In the genomic region with DNA sequence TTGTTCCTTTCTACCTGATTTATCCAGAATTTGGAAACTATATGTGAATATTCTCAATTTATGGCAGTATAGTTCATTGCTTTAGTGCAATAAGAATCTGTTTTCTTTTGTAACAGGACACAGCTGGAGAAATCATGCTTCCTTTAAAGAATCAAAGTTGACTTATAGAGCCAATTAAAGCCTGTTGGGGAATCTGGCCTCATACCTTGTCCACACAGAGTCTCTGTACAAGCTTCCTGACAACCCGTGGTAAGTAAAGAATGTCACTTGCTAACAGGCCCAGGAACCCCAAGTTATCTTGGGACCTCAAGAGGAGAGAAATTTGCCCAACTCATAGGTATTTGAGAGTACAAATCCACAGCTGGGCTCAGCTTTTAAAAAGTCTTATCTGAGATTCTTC, we compare ENCODE assay signal across 25 cellular contexts.
"Had no signal": no experiment of that assay in that cellular context is flagged by ENCODE, and none has a peak within 500 bp of the region (broad histone marks: within the 10 kb centered on the region; RNA-seq: fewer than 3 reads in every experiment).

No MANE protein-coding gene starts in this region.

- H3K4me3 ChIP-seq: heart right ventricle, mucosa of descending colon, neural progenitor cell, psoas muscle, right lobe of liver, spleen, tibial artery had no signal

- FAIRE-seq: colon had no signal

- DNase-seq: cerebellar nuclear complex; erythroblast; foreskin keratinocyte; heart right ventricle; hypothalamus; islet precursor cell; mammary epithelial cell; mucosa of descending colon; naive thymus-derived CD8-positive, alpha-beta T cell; nucleus accumbens; psoas muscle; retina; right lobe of liver; spleen; stimulated activated CD4-positive, alpha-beta T cell treated with anti-CD3 and anti-CD28 coated beads, Interleukin-15, amount 100 ng/mL, for 24 hours; stimulated activated CD4-positive, alpha-beta T cell treated with anti-CD3 and anti-CD28 coated beads, Interleukin-1b, Interleukin-23, amount 100 ng/mL, for 48 hours; stimulated activated CD4-positive, alpha-beta T cell treated with anti-CD3 and anti-CD28 coated beads, Interleukin-4, amount 100 ng/mL, for 24 hours; tibial artery had no signal

- ATAC-seq: foreskin keratinocyte; heart right ventricle; left lobe of liver; mucosa of descending colon; naive thymus-derived CD8-positive, alpha-beta T cell; psoas muscle; right lobe of liver; stimulated activated memory B cell treated with anti-CD40 and anti-IgM and Interleukin-4, amounts not matched to agents 10 μg/mL and 1 μg/mL and 100 μg/mL, for 72 hours had no signal

- H3K27me3 Mint-ChIP-seq: dendritic cell treated with granulocyte-macrophage colony-stimulating factor and Interleukin-4, amounts not matched to agents 40 ng/mL and 50 ng/mL, for 4 days; naive thymus-derived CD8-positive, alpha-beta T cell; stimulated activated memory B cell treated with anti-CD40 and anti-IgM and Interleukin-4, amounts not matched to agents 10 μg/mL and 1 μg/mL and 100 μg/mL, for 72 hours; stimulated activated naive CD8-positive, alpha-beta T cell treated with anti-CD3 and anti-CD28 coated beads, Interleukin-15, Interleukin-2, amounts not matched to agents 100 ng/mL and 50 ng/mL, for 24 hours had no signal

- H3K27ac ChIP-seq: foreskin keratinocyte, heart right ventricle, neural progenitor cell, parathyroid adenoma, psoas muscle, right lobe of liver, spleen, tibial artery had no signal

- H3K9me3 ChIP-seq: heart right ventricle, mucosa of descending colon, psoas muscle, right lobe of liver, tibial artery had no signal

- H3K27me3 ChIP-seq: foreskin keratinocyte, heart right ventricle, neural progenitor cell, right lobe of liver, spleen, tibial artery had no signal

- H3K9ac ChIP-seq: neural progenitor cell, parathyroid adenoma had no signal

- H3K4me3 Mint-ChIP-seq: dendritic cell treated with granulocyte-macrophage colony-stimulating factor and Interleukin-4, amounts not matched to agents 40 ng/mL and 50 ng/mL, for 4 days; naive thymus-derived CD8-positive, alpha-beta T cell; neural progenitor cell; stimulated activated memory B cell treated with anti-CD40 and anti-IgM and Interleukin-4, amounts not matched to agents 10 μg/mL and 1 μg/mL and 100 μg/mL, for 72 hours; stimulated activated naive CD8-positive, alpha-beta T cell treated with anti-CD3 and anti-CD28 coated beads, Interleukin-15, Interleukin-2, amounts not matched to agents 100 ng/mL and 50 ng/mL, for 24 hours had no signal

- H3K4me2 ChIP-seq: neural progenitor cell had no signal

- H3K27ac Mint-ChIP-seq: dendritic cell treated with granulocyte-macrophage colony-stimulating factor and Interleukin-4, amounts not matched to agents 40 ng/mL and 50 ng/mL, for 4 days; neural progenitor cell; stimulated activated memory B cell treated with anti-CD40 and anti-IgM and Interleukin-4, amounts not matched to agents 10 μg/mL and 1 μg/mL and 100 μg/mL, for 72 hours; stimulated activated naive CD8-positive, alpha-beta T cell treated with anti-CD3 and anti-CD28 coated beads, Interleukin-15, Interleukin-2, amounts not matched to agents 100 ng/mL and 50 ng/mL, for 24 hours had no signal

- H2AFZ ChIP-seq: neural progenitor cell, parathyroid adenoma had no signal

- H3K4me1 ChIP-seq: neural progenitor cell, parathyroid adenoma, right lobe of liver had no signal

- H3K9me3 Mint-ChIP-seq: naive thymus-derived CD8-positive, alpha-beta T cell; stimulated activated memory B cell treated with anti-CD40 and anti-IgM and Interleukin-4, amounts not matched to agents 10 μg/mL and 1 μg/mL and 100 μg/mL, for 72 hours; stimulated activated naive CD8-positive, alpha-beta T cell treated with anti-CD3 and anti-CD28 coated beads, Interleukin-15, Interleukin-2, amounts not matched to agents 100 ng/mL and 50 ng/mL, for 24 hours had no signal
